Comparison of ENCODE assay signal across 1 cellular context in the genomic region with DNA sequence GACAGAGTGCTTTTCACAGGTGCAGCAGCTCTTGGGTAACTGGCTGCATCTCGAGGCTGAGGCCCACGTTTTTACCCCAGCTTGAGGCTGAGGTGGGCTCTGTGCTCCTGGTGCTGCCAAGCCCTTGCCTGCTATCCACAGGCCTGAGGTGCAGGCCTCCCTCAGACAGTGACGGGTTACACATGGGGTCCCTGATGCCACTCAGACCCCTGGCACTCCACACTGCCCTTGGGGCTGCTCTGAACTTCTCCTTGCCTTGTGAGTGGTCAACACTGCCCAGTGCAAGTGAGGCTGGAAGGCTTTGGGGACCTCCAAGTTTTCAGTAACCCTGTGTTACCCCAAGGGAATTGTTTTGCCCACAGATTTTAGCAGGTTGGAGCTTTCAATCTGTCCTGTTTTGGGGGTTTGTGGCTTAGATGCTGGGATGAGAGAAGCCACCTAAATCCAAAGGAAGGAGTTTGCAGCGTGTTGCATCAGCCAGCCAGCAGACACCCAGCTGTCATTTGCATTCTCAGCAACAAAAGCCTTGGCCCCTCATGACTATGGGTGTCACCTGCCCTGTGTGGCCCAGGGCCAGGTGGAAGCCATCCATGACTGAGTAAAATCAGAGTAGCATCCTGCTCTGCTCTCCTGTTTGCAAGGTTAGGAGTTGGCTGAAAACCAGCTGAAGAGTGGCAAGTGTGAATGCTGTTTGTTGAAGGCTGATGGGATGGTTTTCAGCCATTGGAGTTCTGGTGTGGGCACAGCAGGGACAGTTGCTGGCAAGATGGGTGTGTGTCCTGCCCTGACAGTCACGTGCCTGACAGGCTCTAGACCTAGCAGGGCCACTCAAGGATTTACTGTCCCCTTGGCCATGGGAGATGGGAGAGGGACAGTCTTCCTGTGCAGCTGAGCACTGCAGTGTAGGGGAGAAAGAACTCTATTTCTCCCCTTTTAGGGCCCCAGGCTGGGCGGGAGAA.
TF ChIP-seq lines count a peak whose summit lies in the region.

No MANE protein-coding gene starts in this region.

TF ChIP-seq in HEK293, 187 proteins besides CTCF, POLR2A, EP300 and RAD21 (continued from another document):
- TF ChIP-seq, protein P1, sequence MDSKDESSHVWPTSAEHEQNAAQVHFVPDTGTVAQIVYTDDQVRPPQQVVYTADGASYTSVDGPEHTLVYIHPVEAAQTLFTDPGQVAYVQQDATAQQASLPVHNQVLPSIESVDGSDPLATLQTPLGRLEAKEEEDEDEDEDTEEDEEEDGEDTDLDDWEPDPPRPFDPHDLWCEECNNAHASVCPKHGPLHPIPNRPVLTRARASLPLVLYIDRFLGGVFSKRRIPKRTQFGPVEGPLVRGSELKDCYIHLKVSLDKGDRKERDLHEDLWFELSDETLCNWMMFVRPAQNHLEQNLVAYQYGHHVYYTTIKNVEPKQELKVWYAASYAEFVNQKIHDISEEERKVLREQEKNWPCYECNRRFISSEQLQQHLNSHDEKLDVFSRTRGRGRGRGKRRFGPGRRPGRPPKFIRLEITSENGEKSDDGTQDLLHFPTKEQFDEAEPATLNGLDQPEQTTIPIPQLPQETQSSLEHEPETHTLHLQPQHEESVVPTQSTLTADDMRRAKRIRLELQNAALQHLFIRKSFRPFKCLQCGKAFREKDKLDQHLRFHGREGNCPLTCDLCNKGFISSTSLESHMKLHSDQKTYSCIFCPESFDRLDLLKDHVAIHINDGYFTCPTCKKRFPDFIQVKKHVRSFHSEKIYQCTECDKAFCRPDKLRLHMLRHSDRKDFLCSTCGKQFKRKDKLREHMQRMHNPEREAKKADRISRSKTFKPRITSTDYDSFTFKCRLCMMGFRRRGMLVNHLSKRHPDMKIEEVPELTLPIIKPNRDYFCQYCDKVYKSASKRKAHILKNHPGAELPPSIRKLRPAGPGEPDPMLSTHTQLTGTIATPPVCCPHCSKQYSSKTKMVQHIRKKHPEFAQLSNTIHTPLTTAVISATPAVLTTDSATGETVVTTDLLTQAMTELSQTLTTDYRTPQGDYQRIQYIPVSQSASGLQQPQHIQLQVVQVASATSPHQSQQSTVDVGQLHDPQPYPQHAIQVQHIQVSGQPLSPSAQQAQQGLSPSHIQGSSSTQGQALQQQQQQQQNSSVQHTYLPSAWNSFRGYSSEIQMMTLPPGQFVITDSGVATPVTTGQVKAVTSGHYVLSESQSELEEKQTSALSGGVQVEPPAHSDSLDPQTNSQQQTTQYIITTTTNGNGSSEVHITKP (tag by site-specific recombination; IDR thresholded peaks at IDR 0.05) = peak; percentile 98
- TF ChIP-seq ZBTB17 (tag by site-specific recombination; IDR thresholded peaks at IDR 0.05) (peak; percentile 99), ZBTB48 (tag by site-specific recombination; IDR thresholded peaks at IDR 0.05) (peak; percentile 49; the same call in 1 of the 2 replicates), ZNF660 (tag by site-specific recombination; IDR thresholded peaks at IDR 0.05) (peak; percentile 61; the same call in 1 of the 2 replicates)
- TF ChIP-seq, protein P2, sequence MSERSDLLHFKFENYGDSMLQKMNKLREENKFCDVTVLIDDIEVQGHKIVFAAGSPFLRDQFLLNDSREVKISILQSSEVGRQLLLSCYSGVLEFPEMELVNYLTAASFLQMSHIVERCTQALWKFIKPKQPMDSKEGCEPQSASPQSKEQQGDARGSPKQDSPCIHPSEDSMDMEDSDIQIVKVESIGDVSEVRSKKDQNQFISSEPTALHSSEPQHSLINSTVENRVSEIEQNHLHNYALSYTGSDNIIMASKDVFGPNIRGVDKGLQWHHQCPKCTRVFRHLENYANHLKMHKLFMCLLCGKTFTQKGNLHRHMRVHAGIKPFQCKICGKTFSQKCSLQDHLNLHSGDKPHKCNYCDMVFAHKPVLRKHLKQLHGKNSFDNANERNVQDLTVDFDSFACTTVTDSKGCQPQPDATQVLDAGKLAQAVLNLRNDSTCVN (tag by site-specific recombination; optimal IDR thresholded peaks at IDR 0.05) = no peak
TF ChIP-seq in HEK293: peak in this region for 43.
